In genomic region chr7:18995270-18995671, GRCh38 we compare ENCODE assay signal across 26 cellular contexts.
"Had no signal": no experiment of that assay in that cellular context is flagged by ENCODE, and none has a peak within 500 bp of the region (broad histone marks: within the 10 kb centered on the region; RNA-seq: fewer than 3 reads in every experiment).

No MANE protein-coding gene starts in this region.

- H3K4me2 ChIP-seq: neural progenitor cell had no signal

- H3K9me3 ChIP-seq: breast epithelium, esophagus muscularis mucosa, tibial artery had no signal

- H3K4me3 ChIP-seq: breast epithelium, esophagus muscularis mucosa, left lung, lung, neural progenitor cell, spleen, tibial artery had no signal

- ATAC-seq: activated T-cell treated with anti-CD3 and anti-CD28 coated beads, Interleukin-2, amount 50 U/mL, for 4 hours; foreskin keratinocyte; left lung; naive thymus-derived CD4-positive, alpha-beta T cell had no signal

- H2AFZ ChIP-seq: neural progenitor cell had no signal

- DNase-seq: activated CD4-positive, alpha-beta T cell treated with anti-CD3 and anti-CD28 coated beads for 4 hours; activated CD4-positive, alpha-beta T cell treated with anti-CD3 and anti-CD28 coated beads, Interleukin-2, amount 50 U/mL, for 48 hours; activated CD4-positive, CD25-positive, alpha-beta regulatory T cell; activated CD8-positive, alpha-beta memory T cell treated with anti-CD3 and anti-CD28 coated beads, Interleukin-2, amount 50 U/mL, for 48 hours; activated naive CD4-positive, alpha-beta T cell; activated naive CD8-positive, alpha-beta T cell treated with anti-CD3 and anti-CD28 coated beads for 36 hours; activated T-cell treated with anti-CD3 and anti-CD28 coated beads, Interleukin-2, amount 50 U/mL, for 4 hours; amniotic stem cell; foreskin keratinocyte; kidney glomerular epithelial cell; left lung; naive thymus-derived CD4-positive, alpha-beta T cell; retina; spleen; stimulated activated CD4-positive, alpha-beta T cell treated with anti-CD3 and anti-CD28 coated beads, Interleukin-4, amount 100 ng/mL, for 24 hours; T-helper 1 cell; T-helper 9 cell; tibial artery had no signal

- H3K36me3 ChIP-seq: esophagus muscularis mucosa, left lung, neural progenitor cell, spleen, tibial artery had no signal

- H3K27ac ChIP-seq: breast epithelium, esophagus muscularis mucosa, foreskin keratinocyte, left lung, neural progenitor cell, spleen, tibial artery had no signal

- H3K36me3 Mint-ChIP-seq: activated naive CD8-positive, alpha-beta T cell treated with anti-CD3 and anti-CD28 coated beads for 36 hours; naive thymus-derived CD4-positive, alpha-beta T cell; neural progenitor cell had no signal

- H3K4me1 ChIP-seq: breast epithelium, esophagus muscularis mucosa, foreskin keratinocyte, left lung, spleen, tibial artery had no signal

- H3K27ac Mint-ChIP-seq: activated naive CD8-positive, alpha-beta T cell treated with anti-CD3 and anti-CD28 coated beads for 36 hours; activated T-helper 2 cell treated with anti-CD3 and anti-CD28 coated beads, Interferon-gamma antibody, Interleukin-2, Interleukin-4, amounts not matched to agents 10 μg/mL and 5 μg/mL and 100 μg/mL, durations not matched to agents 14 hours and 24 hours and 36 hours; naive thymus-derived CD4-positive, alpha-beta T cell; neural progenitor cell; progenitor cell of endocrine pancreas; stimulated activated naive CD8-positive, alpha-beta T cell treated with anti-CD3 and anti-CD28 coated beads, Interleukin-15, Interleukin-2, amounts not matched to agents 100 ng/mL and 50 ng/mL, for 24 hours had no signal

- H3K27me3 ChIP-seq: breast epithelium, esophagus muscularis mucosa, foreskin keratinocyte, left lung, neural progenitor cell, spleen, tibial artery had no signal

- H3K9ac ChIP-seq: neural progenitor cell had no signal

- H3K4me1 Mint-ChIP-seq: activated naive CD8-positive, alpha-beta T cell treated with anti-CD3 and anti-CD28 coated beads for 36 hours; central memory CD8-positive, alpha-beta T cell; naive thymus-derived CD4-positive, alpha-beta T cell had no signal

- H3K27me3 Mint-ChIP-seq: activated naive CD8-positive, alpha-beta T cell treated with anti-CD3 and anti-CD28 coated beads for 36 hours; central memory CD8-positive, alpha-beta T cell; naive thymus-derived CD4-positive, alpha-beta T cell; progenitor cell of endocrine pancreas; stimulated activated naive CD8-positive, alpha-beta T cell treated with anti-CD3 and anti-CD28 coated beads, Interleukin-15, Interleukin-2, amounts not matched to agents 100 ng/mL and 50 ng/mL, for 24 hours had no signal

- H3K4me3 Mint-ChIP-seq: activated naive CD8-positive, alpha-beta T cell treated with anti-CD3 and anti-CD28 coated beads for 36 hours; activated T-cell treated with anti-CD3 and anti-CD28 coated beads, Interleukin-2, amount 50 U/mL, for 4 hours; central memory CD8-positive, alpha-beta T cell; naive thymus-derived CD4-positive, alpha-beta T cell; neural progenitor cell; stimulated activated naive CD8-positive, alpha-beta T cell treated with anti-CD3 and anti-CD28 coated beads, Interleukin-15, Interleukin-2, amounts not matched to agents 100 ng/mL and 50 ng/mL, for 24 hours had no signal
